9 cellular contexts compared by ENCODE assay signal in the genomic region with DNA sequence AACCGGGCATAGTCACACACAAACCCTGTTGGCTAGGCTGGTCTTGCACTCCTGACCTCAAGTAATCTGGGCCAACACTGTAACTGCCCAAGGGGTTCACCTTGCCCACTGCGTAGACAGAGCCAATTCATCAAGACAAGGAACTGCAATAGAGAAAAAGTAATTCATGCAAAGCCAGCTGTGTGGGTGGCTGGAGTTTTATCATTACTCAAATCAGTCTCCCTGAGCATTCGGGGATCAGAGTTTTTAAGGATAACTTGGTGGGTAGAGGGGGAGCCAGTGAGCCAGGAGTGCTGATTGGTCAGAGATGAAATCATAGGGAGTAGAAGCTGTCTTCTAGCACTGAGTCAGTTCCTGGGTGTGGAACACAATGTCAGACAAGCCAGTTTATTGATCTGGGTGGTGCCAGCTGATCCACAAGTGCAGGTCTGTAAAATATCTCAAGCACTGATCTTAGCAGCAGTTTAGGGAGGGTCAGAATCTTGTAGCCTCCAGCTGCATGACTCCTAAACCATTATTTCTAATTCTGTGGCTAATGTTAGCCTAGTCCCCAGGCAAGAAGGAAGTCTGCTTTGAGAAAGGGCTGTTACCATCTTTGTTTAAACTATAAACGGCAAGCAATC. TPM values are rescaled to one million over a fixed set of nuclear protein-coding genes. Genes with fewer than 3 reads are reported as not detected.
DNase-seq lines count a peak whose midpoint lies in the region; ATAC-seq, FAIRE-seq and TF ChIP-seq lines count a peak whose summit lies in the region.
"Had no signal": no experiment of that assay in that cellular context is flagged by ENCODE, and none has a peak within 500 bp of the region (broad histone marks: within the 10 kb centered on the region; RNA-seq: fewer than 3 reads in every experiment).

No MANE protein-coding gene starts in this region.

- no peak for ATAC-seq in HG03469 (IDR thresholded peaks at IDR 0.05; ENCODE audit: unreplicated experiment)

- H3K4me2 ChIP-seq in osteoblast (ENCODE audit: insufficient read depth, low read length), result no peak overlapping the region

- DNase-seq in H4 (ENCODE audit: low spot score), result peak; percentile 29
- DNase-seq in OCI-M1 (lab: John Stamatoyannopoulos, UW), result peak; percentile 59
- DNase-seq in breast epithelium (ENCODE audit: low spot score in 2 of 2), result no peak
- no peak for DNase-seq in osteoblast (ENCODE audit: insufficient read length, low spot score, missing footprints)
- no peak for DNase-seq in SHP77 (lab: John Stamatoyannopoulos, UW)
- DNase-seq in frontal cortex (ENCODE audit: low spot score in 2 of 2), result no peak
- DNase-seq in hepatic stellate cell (ENCODE audit: low spot score), result no peak
- DNase-seq: midbrain had no signal

- no peak for FAIRE-seq in frontal cortex (lab: Jason Lieb, UNC)

- H3K27me3 ChIP-seq in breast epithelium, result no peaks in the 10 kb centered on the region
- peaks cover 2% of the 10 kb centered on the region for H3K27me3 ChIP-seq in osteoblast (ENCODE audit: insufficient read depth, low read length)

- H4K20me1 ChIP-seq in osteoblast (ENCODE audit: insufficient read depth, low read length), result no peaks in the 10 kb centered on the region

- TF ChIP-seq POLR2A in breast epithelium (IDR thresholded peaks at IDR 0.05), result no peak

- peak overlapping the region; percentile 33 to 49 for H3K27ac ChIP-seq in breast epithelium
- H3K27ac ChIP-seq in osteoblast (ENCODE audit: low read depth, low read length), result no peak overlapping the region

- no peaks in the 10 kb centered on the region for H3K79me2 ChIP-seq in osteoblast (ENCODE audit: insufficient read depth, low read length)

- H2AFZ ChIP-seq in osteoblast (ENCODE audit: low read length), result peak overlapping the region; percentile 59

- H3K36me3 ChIP-seq in breast epithelium (no peaks in the 10 kb centered on the region), osteoblast (ENCODE audit: insufficient read depth, low read length) (no peaks in the 10 kb centered on the region)

- no peak overlapping the region for H3K4me3 ChIP-seq in breast epithelium
- H3K4me3 ChIP-seq in osteoblast (ENCODE audit: insufficient read depth, low read length), result no peak overlapping the region

- no peak for TF ChIP-seq CTCF in breast epithelium (IDR thresholded peaks at IDR 0.05)
- no peak for TF ChIP-seq CTCF in osteoblast (IDR thresholded peaks at IDR 0.05; ENCODE audit: extremely low read depth, low read depth, low read length)

- intact Hi-C loops in breast epithelium (cut with DNase I; ENCODE audit: low total_unique reads), result no loop called here

- H3K4me1 ChIP-seq in breast epithelium (no peaks in the 10 kb centered on the region), osteoblast (ENCODE audit: insufficient read depth, low read length) (peaks cover 8% of the 10 kb centered on the region)

- H3K9me3 ChIP-seq in breast epithelium, result no peaks in the 10 kb centered on the region
- H3K9me3 ChIP-seq in osteoblast (ENCODE audit: low read depth, low read length), result no peaks in the 10 kb centered on the region

RNA-seq across cellular contexts. Expression of a gene that starts 15.6 kb away (rescaled TPM):
- total RNA-seq in H4 (2014; rRNA removed; shearing (Covaris generic)), result not detected in 2 replicates
- total RNA-seq in breast epithelium, result not detected
- total RNA-seq in osteoblast, result not detected in 2 replicates
- total RNA-seq in frontal cortex, result not detected

RNA-seq across cellular contexts. Expression of a gene that starts 53.1 kb away (rescaled TPM):
- 238 and 256 TPM in 2 replicates for total RNA-seq in H4 (2014; rRNA removed; shearing (Covaris generic))
- total RNA-seq in breast epithelium, result 100 to 1,000 TPM; 175 to 213 (median 207) TPM
- total RNA-seq in osteoblast, result 221 and 229 TPM in 2 replicates
- total RNA-seq in frontal cortex, result 97.4 TPM

Comparison
In these comparisons a context has a peak if more than half of its experiments do, and no peak if none do; other contexts are left out.
1. DNase-seq: peak in H4 (single experiment) and OCI-M1 (single experiment); none in breast epithelium (0 of 2), osteoblast (single experiment), SHP77 (0 of 2), frontal cortex (0 of 2) and hepatic stellate cell (single experiment).